ENCODE assay signal across 26 cellular contexts in genomic region chr7:114938785-114939184, GRCh38.
"Had no signal": no experiment of that assay in that cellular context is flagged by ENCODE, and none has a peak within 500 bp of the region (broad histone marks: within the 10 kb centered on the region; RNA-seq: fewer than 3 reads in every experiment).

No MANE protein-coding gene starts in this region.

- H3K9me3 Mint-ChIP-seq: naive thymus-derived CD8-positive, alpha-beta T cell; nephron progenitor cell; stimulated activated memory B cell treated with anti-CD40 and anti-IgM and Interleukin-4, amounts not matched to agents 10 μg/mL and 1 μg/mL and 100 μg/mL, for 72 hours; stimulated activated naive CD8-positive, alpha-beta T cell treated with anti-CD3 and anti-CD28 coated beads, Interleukin-15, Interleukin-2, amounts not matched to agents 100 ng/mL and 50 ng/mL, for 24 hours had no signal

- H3K27ac Mint-ChIP-seq: immature natural killer cell; naive thymus-derived CD8-positive, alpha-beta T cell; nephron progenitor cell; stimulated activated memory B cell treated with anti-CD40 and anti-IgM and Interleukin-4, amounts not matched to agents 10 μg/mL and 1 μg/mL and 100 μg/mL, for 72 hours; stimulated activated naive CD8-positive, alpha-beta T cell treated with anti-CD3 and anti-CD28 coated beads, Interleukin-15, Interleukin-2, amounts not matched to agents 100 ng/mL and 50 ng/mL, for 24 hours had no signal

- H3K27me3 Mint-ChIP-seq: naive thymus-derived CD8-positive, alpha-beta T cell; stimulated activated memory B cell treated with anti-CD40 and anti-IgM and Interleukin-4, amounts not matched to agents 10 μg/mL and 1 μg/mL and 100 μg/mL, for 72 hours; stimulated activated naive CD8-positive, alpha-beta T cell treated with anti-CD3 and anti-CD28 coated beads, Interleukin-15, Interleukin-2, amounts not matched to agents 100 ng/mL and 50 ng/mL, for 24 hours had no signal

- H3K4me3 Mint-ChIP-seq: immature natural killer cell; naive thymus-derived CD8-positive, alpha-beta T cell; nephron progenitor cell; stimulated activated memory B cell treated with anti-CD40 and anti-IgM and Interleukin-4, amounts not matched to agents 10 μg/mL and 1 μg/mL and 100 μg/mL, for 72 hours; stimulated activated naive CD8-positive, alpha-beta T cell treated with anti-CD3 and anti-CD28 coated beads, Interleukin-15, Interleukin-2, amounts not matched to agents 100 ng/mL and 50 ng/mL, for 24 hours had no signal

- ATAC-seq: left colon; lower lobe of right lung; naive thymus-derived CD8-positive, alpha-beta T cell; sciatic nerve; stimulated activated memory B cell treated with anti-CD40 and anti-IgM and Interleukin-4, amounts not matched to agents 10 μg/mL and 1 μg/mL and 100 μg/mL, for 72 hours had no signal

- H3K4me3 ChIP-seq: coronary artery, esophagus muscularis mucosa, left ventricle myocardium inferior, lower lobe of right lung, prostate gland, right atrium auricular region, thyroid gland, vagina had no signal

- DNase-seq: dermis blood vessel endothelial cell; effector memory CD4-positive, alpha-beta T cell; foreskin melanocyte; glutamatergic neuron; hypothalamus; immature natural killer cell; islet precursor cell; kidney glomerular epithelial cell; left colon; left ventricle myocardium inferior; lower lobe of right lung; naive thymus-derived CD8-positive, alpha-beta T cell; nephron progenitor cell; nucleus accumbens; stimulated activated CD4-positive, alpha-beta T cell treated with anti-CD3 and anti-CD28 coated beads, Interleukin-2, amount 100 ng/mL, for 24 hours; stimulated activated CD4-positive, alpha-beta T cell treated with anti-CD3 and anti-CD28 coated beads, Interleukin-4, amount 100 ng/mL, for 24 hours; thyroid gland; trophoblast cell had no signal
